2 cellular contexts compared by ENCODE assay signal in genomic region chr3:141915016-141915415, GRCh38.
TF ChIP-seq lines count a peak whose summit lies in the region.

No MANE protein-coding gene starts in this region.

TF ChIP-seq in GM12878, 131 proteins besides CTCF, POLR2A, EP300 and RAD21 (continued from another document):
- TF ChIP-seq ELK1 (IDR thresholded peaks at IDR 0.05; ENCODE audit: low read depth, low read length) (no peak), ETV6 (conservative IDR thresholded peaks at IDR 0.05 in 1 of 2, IDR thresholded peaks at IDR 0.05 in 1 of 2; ENCODE audit: borderline replicate concordance in 1 of 2, low read depth in 1 of 2) (no peak), USF1 (IDR thresholded peaks at IDR 0.05; ENCODE audit: borderline replicate concordance, extremely low read length, insufficient read depth, low read depth, low read length) (no peak), CBFB (IDR thresholded peaks at IDR 0.05; ENCODE audit: low read depth) (no peak), POU2F2 (IDR thresholded peaks at IDR 0.05; ENCODE audit: borderline replicate concordance, low read depth, low read length) (no peak), PAX5 (IDR thresholded peaks at IDR 0.05; ENCODE audit: borderline replicate concordance, low read depth, low read length) (no peak), BRCA1 (IDR thresholded peaks at IDR 0.05; ENCODE audit: low read depth, low read length) (no peak), BCLAF1 (IDR thresholded peaks at IDR 0.05) (no peak)
- TF ChIP-seq, protein P1, sequence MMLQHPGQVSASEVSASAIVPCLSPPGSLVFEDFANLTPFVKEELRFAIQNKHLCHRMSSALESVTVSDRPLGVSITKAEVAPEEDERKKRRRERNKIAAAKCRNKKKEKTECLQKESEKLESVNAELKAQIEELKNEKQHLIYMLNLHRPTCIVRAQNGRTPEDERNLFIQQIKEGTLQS (IDR thresholded peaks at IDR 0.05; ENCODE audit: borderline replicate concordance, extremely low read depth, low read depth, low read length) = no peak
- TF ChIP-seq, protein P2, sequence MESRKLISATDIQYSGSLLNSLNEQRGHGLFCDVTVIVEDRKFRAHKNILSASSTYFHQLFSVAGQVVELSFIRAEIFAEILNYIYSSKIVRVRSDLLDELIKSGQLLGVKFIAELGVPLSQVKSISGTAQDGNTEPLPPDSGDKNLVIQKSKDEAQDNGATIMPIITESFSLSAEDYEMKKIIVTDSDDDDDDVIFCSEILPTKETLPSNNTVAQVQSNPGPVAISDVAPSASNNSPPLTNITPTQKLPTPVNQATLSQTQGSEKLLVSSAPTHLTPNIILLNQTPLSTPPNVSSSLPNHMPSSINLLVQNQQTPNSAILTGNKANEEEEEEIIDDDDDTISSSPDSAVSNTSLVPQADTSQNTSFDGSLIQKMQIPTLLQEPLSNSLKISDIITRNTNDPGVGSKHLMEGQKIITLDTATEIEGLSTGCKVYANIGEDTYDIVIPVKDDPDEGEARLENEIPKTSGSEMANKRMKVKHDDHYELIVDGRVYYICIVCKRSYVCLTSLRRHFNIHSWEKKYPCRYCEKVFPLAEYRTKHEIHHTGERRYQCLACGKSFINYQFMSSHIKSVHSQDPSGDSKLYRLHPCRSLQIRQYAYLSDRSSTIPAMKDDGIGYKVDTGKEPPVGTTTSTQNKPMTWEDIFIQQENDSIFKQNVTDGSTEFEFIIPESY (IDR thresholded peaks at IDR 0.05) = no peak

TF ChIP-seq in SK-N-SH, 30 proteins besides CTCF, POLR2A, EP300 and RAD21 (continued from another document):
- TF ChIP-seq NFIC (IDR thresholded peaks at IDR 0.05; ENCODE audit: borderline replicate concordance) = no peak
- TF ChIP-seq RXRA (IDR thresholded peaks at IDR 0.05; ENCODE audit: borderline replicate concordance, low read depth) = no peak
- TF ChIP-seq CHD2 (IDR thresholded peaks at IDR 0.05; ENCODE audit: low read length, partially characterized antibody) = no peak
- no peak for TF ChIP-seq POLR2AphosphoS5 (IDR thresholded peaks at IDR 0.05; ENCODE audit: low read depth, low read length)
- TF ChIP-seq, protein P3, sequence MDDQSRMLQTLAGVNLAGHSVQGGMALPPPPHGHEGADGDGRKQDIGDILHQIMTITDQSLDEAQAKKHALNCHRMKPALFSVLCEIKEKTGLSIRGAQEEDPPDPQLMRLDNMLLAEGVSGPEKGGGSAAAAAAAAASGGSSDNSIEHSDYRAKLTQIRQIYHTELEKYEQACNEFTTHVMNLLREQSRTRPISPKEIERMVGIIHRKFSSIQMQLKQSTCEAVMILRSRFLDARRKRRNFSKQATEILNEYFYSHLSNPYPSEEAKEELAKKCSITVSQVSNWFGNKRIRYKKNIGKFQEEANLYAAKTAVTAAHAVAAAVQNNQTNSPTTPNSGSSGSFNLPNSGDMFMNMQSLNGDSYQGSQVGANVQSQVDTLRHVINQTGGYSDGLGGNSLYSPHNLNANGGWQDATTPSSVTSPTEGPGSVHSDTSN (IDR thresholded peaks at IDR 0.05) = no peak
- no peak for TF ChIP-seq SIN3A (IDR thresholded peaks at IDR 0.05; ENCODE audit: borderline replicate concordance, low read depth, low read length)
- TF ChIP-seq, protein P4, sequence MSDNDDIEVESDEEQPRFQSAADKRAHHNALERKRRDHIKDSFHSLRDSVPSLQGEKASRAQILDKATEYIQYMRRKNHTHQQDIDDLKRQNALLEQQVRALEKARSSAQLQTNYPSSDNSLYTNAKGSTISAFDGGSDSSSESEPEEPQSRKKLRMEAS (IDR thresholded peaks at IDR 0.05; ENCODE audit: low read depth) = no peak
- TF ChIP-seq, protein P2 (IDR thresholded peaks at IDR 0.05; ENCODE audit: borderline replicate concordance, low read depth) = no peak
- no peak for TF ChIP-seq MEF2A (IDR thresholded peaks at IDR 0.05; ENCODE audit: borderline replicate concordance, low read depth)
- no peak for TF ChIP-seq FOXJ3 (CRISPR knock-in tag; IDR thresholded peaks at IDR 0.05)
- no peak for TF ChIP-seq TCF12 (IDR thresholded peaks at IDR 0.05)
- TF ChIP-seq GATA2 (CRISPR knock-in tag; IDR thresholded peaks at IDR 0.05) = no peak
- no peak for TF ChIP-seq USF1 (IDR thresholded peaks at IDR 0.05; ENCODE audit: borderline replicate concordance, low read depth)
- no peak for TF ChIP-seq FOXM1 (IDR thresholded peaks at IDR 0.05; ENCODE audit: low read depth)
- no peak for TF ChIP-seq TEAD4 (IDR thresholded peaks at IDR 0.05; ENCODE audit: borderline replicate concordance, insufficient read depth)
